ENCODE assay signal across 8 cellular contexts in the genomic region with DNA sequence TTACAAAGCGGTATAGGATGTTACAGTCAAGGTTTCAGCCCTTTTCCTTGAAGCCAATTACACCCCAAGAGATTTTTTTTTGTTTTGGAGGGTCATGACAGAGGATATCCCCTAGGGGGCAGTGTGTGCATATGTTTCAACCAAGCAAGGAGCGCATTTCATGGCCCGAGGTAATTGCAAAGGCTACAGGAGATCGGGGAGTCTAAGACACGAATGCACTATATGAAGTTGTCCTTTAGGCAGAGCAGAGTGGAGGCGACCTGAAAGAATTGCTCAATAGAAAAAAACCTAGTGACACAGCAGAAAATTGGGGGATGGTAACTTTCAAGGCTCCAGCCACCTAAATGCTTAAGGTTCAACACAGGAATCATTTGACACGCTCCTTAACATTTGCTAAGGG.
DNase-seq lines count a peak whose midpoint lies in the region; ATAC-seq, FAIRE-seq and TF ChIP-seq lines count a peak whose summit lies in the region.

No MANE protein-coding gene starts in this region.

- intact Hi-C loops in ovary (cut with DNase I), result loop anchor here in 3 of 4 donors (5.0 to 10.0 kb wide), 5 partner anchors 367 to 1599 kb away; no protein-coding TSS in a partner anchor

- ATAC-seq in GM18505 (IDR thresholded peaks at IDR 0.05; ENCODE audit: unreplicated experiment), result no peak

- H4K20me1 ChIP-seq in Loucy (ENCODE audit: insufficient read depth, low read length, poor library complexity, severe bottlenecking), result no peaks in the 10 kb centered on the region

- H3K36me3 ChIP-seq in Loucy (ENCODE audit: insufficient read depth, low read length), result no peaks in the 10 kb centered on the region
- no peaks in the 10 kb centered on the region for H3K36me3 ChIP-seq in ovary

- H3K4me3 ChIP-seq in Loucy (ENCODE audit: low read length, poor library complexity, severe bottlenecking), result no peak overlapping the region
- no peak overlapping the region for H3K4me3 ChIP-seq in ovary

- no peaks in the 10 kb centered on the region for H3K27me3 ChIP-seq in Loucy (ENCODE audit: insufficient read depth, low read length, poor library complexity, severe bottlenecking)
- no peaks in the 10 kb centered on the region for H3K27me3 ChIP-seq in ovary

- 14 to 16% (median 15%) methylated on average over 7 of the region's 7 CpGs for WGBS in ovary, 3 donors

- no peak for TF ChIP-seq EP300 in ovary (IDR thresholded peaks at IDR 0.05)

- no peaks in the 10 kb centered on the region for H3F3A ChIP-seq in Loucy (ENCODE audit: low read depth)

- H3K4me1 ChIP-seq in Loucy (ENCODE audit: insufficient read depth, low read length, poor library complexity, severe bottlenecking) (no peaks in the 10 kb centered on the region), ovary (ENCODE audit: insufficient read depth) (no peaks in the 10 kb centered on the region)

- H3K79me2 ChIP-seq in Loucy (ENCODE audit: insufficient read depth, low read length), result no peaks in the 10 kb centered on the region

- H3K9ac ChIP-seq in Loucy (ENCODE audit: low read depth, low read length, poor library complexity, severe bottlenecking), result no peak overlapping the region

- H3K9me3 ChIP-seq in Loucy (ENCODE audit: insufficient read depth, low read depth, low read length), result no peaks in the 10 kb centered on the region
- no peaks in the 10 kb centered on the region for H3K9me3 ChIP-seq in ovary

- no peak for TF ChIP-seq POLR2A in ovary (IDR thresholded peaks at IDR 0.05)
- no peak for TF ChIP-seq POLR2A in GM18505 (IDR thresholded peaks at IDR 0.05; ENCODE audit: borderline replicate concordance, extremely low read depth, insufficient read depth, insufficient read length)

- peak; percentile 92 for TF ChIP-seq CTCF in Loucy (conservative IDR thresholded peaks at IDR 0.05; ENCODE audit: low read length)
- peak; percentile 65 to 83 (median 73) for TF ChIP-seq CTCF in ovary (IDR thresholded peaks at IDR 0.05)

- FAIRE-seq in RCC 7860 (lab: Jason Lieb, UNC), result peak; percentile 75
- peak; percentile 36 for FAIRE-seq in frontal cortex (lab: Jason Lieb, UNC)

- no peak overlapping the region for H3K4me2 ChIP-seq in Loucy (ENCODE audit: low read depth, low read length, poor library complexity, severe bottlenecking)

- no peaks in the 10 kb centered on the region for H3K9me2 ChIP-seq in Loucy (replicated peaks; ENCODE audit: low read depth, low read length)

- H3K27ac ChIP-seq in ovary, result no peak overlapping the region

- DNase-seq in GF-D8 (lab: John Stamatoyannopoulos, UW) (peak; percentile 4), H4 (ENCODE audit: low spot score) (peak; percentile 91), RCC 7860 (ENCODE audit: low spot score) (peak; percentile 58), frontal cortex (ENCODE audit: low spot score in 2 of 2) (peak; percentile 29 to 51), ovary (peak in 4 of 5 donors; percentile 52 to 72 (median 58))
- peak; percentile 8 for DNase-seq in activated T-helper 9 cell treated with anti-CD3 and anti-CD28 coated beads, Interleukin-2, amount 50 U/mL, for 16 hours (ENCODE audit: low read depth)

- H2AFZ ChIP-seq in Loucy (ENCODE audit: low read length), result no peak overlapping the region

Comparison
In these comparisons a context has a peak if more than half of its experiments do, and no peak if none do; other contexts are left out.
1. DNase-seq: peak in every context shown above with its lines; median percentile 91 in H4; 58 in RCC 7860; 58 in ovary; 40 in frontal cortex; 8 in activated T-helper 9 cell treated with anti-CD3 and anti-CD28 coated beads, Interleukin-2, amount 50 U/mL, for 16 hours; 4 in GF-D8.